ENCODE assay signal across 9 cellular contexts in the genomic region with DNA sequence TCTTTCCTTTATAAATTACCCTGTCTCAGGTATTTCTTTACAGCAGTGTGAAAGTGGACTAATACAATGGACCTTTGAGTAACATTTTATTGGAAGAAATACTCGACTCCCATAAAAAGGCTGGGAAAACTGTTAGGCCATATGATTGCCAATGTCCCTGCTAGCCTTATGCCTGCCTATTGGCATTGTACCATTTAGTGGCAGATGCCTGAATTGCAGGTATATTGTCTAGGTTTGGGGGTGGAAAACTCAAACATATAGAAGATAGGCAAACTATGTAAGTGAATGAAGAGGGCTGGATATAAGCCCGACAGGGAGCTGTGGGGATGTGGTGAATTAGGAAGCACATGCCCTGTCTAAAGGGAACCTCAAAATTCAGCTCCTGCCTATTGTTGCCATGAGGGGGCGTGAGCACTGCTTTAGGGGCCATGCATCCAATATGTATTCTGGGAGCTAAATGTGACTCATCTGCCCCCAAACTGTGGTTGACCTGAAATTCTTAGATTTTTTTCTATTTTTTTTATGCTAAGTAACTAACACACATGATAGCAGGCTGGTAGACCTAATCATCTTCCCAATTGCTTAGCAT.
DNase-seq lines count a peak whose midpoint lies in the region; ATAC-seq and TF ChIP-seq lines count a peak whose summit lies in the region.
"Had no signal": no experiment of that assay in that cellular context is flagged by ENCODE, and none has a peak within 500 bp of the region (broad histone marks: within the 10 kb centered on the region; RNA-seq: fewer than 3 reads in every experiment).

No MANE protein-coding gene starts in this region.

- TF ChIP-seq CTCF in AG09309 (IDR thresholded peaks at IDR 0.05; ENCODE audit: control insufficient read depth, insufficient read depth, low read depth, low read length, missing control alignments) (peak; percentile 35), GM12874 (IDR thresholded peaks at IDR 0.05; ENCODE audit: insufficient read depth, low read depth, low read length) (peak; percentile 36; the same call in 1 of the 2 replicates), fibroblast of mammary gland (conservative IDR thresholded peaks at IDR 0.05; ENCODE audit: control insufficient read depth, insufficient read depth, low read depth, low read length) (peak; percentile 49)

- DNase-seq in AG09309 (ENCODE audit: low read depth) (no peak), OCI-M1 (lab: John Stamatoyannopoulos, UW) (peak; percentile 26), fibroblast of mammary gland (ENCODE audit: low read depth) (peak; percentile 60), HuH-7.5 (ENCODE audit: low spot score) (no peak), NCI-H1048 (lab: John Stamatoyannopoulos, UW) (no peak)
- no peak for DNase-seq in stimulated activated CD4-positive, alpha-beta T cell treated with anti-CD3 and anti-CD28 coated beads, Interleukin-12 subunit alpha, Interleukin-12 subunit beta, amount 100 ng/mL, for 4 hours

- ATAC-seq in GM18861 (IDR thresholded peaks at IDR 0.05; ENCODE audit: unreplicated experiment) = no peak
- ATAC-seq: mucosa of descending colon had no signal

- H3K4me3 ChIP-seq in AG09309 (ENCODE audit: control insufficient read depth, low read depth, low read length) (no peak overlapping the region), fibroblast of mammary gland (ENCODE audit: control insufficient read depth, low read depth, low read length) (no peak overlapping the region)
- H3K4me3 ChIP-seq: mucosa of descending colon had no signal

Comparison
In these comparisons a context has a peak if more than half of its experiments do, and no peak if none do; other contexts are left out.
1. DNase-seq: peak in OCI-M1 (single experiment) and fibroblast of mammary gland (single experiment); none in AG09309 (single experiment), HuH-7.5 (single experiment), NCI-H1048 (single experiment) and stimulated activated CD4-positive, alpha-beta T cell treated with anti-CD3 and anti-CD28 coated beads, Interleukin-12 subunit alpha, Interleukin-12 subunit beta, amount 100 ng/mL, for 4 hours (single experiment).
2. Peak in every context shown above with its lines, with median percentiles within 50 percentile points of each other: CTCF ChIP-seq.